ENCODE assay signal across 21 cellular contexts in the genomic region with DNA sequence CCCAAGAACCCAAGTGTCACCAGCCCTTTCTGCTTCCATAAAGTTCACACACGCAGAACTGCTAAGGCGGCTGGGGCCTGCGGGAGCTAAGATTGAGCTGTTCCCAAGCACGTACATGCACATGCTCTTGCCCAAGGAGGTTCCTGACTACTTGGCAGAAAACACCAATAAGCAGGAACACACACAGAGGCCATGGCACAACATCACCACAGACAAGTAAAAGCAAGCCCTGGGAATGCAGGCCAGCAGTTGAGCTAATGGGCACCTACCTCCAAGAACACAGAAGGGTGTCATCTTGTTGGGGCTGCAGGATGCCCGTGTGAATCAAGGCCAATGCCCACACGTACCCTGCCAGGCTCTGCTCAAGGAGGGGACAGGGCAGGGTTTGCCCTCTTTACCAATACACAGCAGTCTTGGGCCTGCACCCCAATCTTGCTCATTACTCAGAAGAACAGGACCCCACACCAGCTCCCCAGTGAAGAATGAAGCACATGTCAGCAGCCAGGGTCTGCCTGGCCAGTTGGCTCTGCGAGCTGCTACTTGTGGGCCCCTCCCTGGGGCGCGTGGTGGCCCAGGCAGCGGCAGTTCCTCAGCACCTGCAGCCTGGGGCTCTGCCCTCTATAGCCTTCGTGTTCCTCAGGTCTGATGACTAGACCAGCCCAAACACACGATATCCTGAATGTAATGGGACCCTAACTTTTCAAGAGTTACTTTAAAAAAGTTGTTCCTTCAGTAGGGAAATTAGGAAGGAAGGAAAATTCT. TPM values are rescaled to one million over a fixed set of nuclear protein-coding genes. Genes with fewer than 3 reads are reported as not detected.
"Had no signal": no experiment of that assay in that cellular context is flagged by ENCODE, and none has a peak within 500 bp of the region (broad histone marks: within the 10 kb centered on the region; RNA-seq: fewer than 3 reads in every experiment).

No MANE protein-coding gene starts in this region.

- H3K4me1 ChIP-seq: body of pancreas, heart right ventricle, spleen, upper lobe of right lung had no signal

- DNase-seq: activated naive CD4-positive, alpha-beta T cell; activated T-cell treated with anti-CD3 and anti-CD28 coated beads, Interleukin-2, amount 50 U/mL, for 24 hours; anterior cingulate cortex; body of pancreas; dermis blood vessel endothelial cell; effector CD8-positive, alpha-beta T cell; heart right ventricle; islet precursor cell; left colon; mesenchymal stem cell; posterior cingulate gyrus; spleen; stimulated activated CD4-positive, alpha-beta T cell treated with anti-CD3 and anti-CD28 coated beads, Interleukin-4, amount 100 ng/mL, for 1 hour; stimulated activated naive CD4-positive, alpha-beta T cell treated with Interleukin-2 at 50 U/mL for 16 hours; T-helper 1 cell; T1000; thyroid gland; upper lobe of right lung had no signal

- H3K27me3 ChIP-seq: body of pancreas, heart right ventricle, spleen, thyroid gland, upper lobe of right lung had no signal

- H3K27ac ChIP-seq: body of pancreas, heart right ventricle, spleen, thyroid gland, upper lobe of right lung had no signal

- H3K9me3 Mint-ChIP-seq: activated T-cell treated with anti-CD3 and anti-CD28 coated beads, Interleukin-2, amount 50 U/mL, for 24 hours; activated T-helper 2 cell treated with anti-CD3 and anti-CD28 coated beads, Interferon-gamma antibody, Interleukin-2, Interleukin-4, amounts not matched to agents 10 μg/mL and 5 μg/mL and 100 μg/mL, durations not matched to agents 14 hours and 24 hours and 36 hours; WTC11 had no signal

- H3K9me3 ChIP-seq: body of pancreas, heart right ventricle, spleen, thyroid gland, upper lobe of right lung had no signal

- ATAC-seq: body of pancreas, left colon, upper lobe of right lung, WTC11 had no signal

- H3K27ac Mint-ChIP-seq: activated T-cell treated with anti-CD3 and anti-CD28 coated beads, Interleukin-2, amount 50 U/mL, for 24 hours; activated T-helper 2 cell treated with anti-CD3 and anti-CD28 coated beads, Interferon-gamma antibody, Interleukin-2, Interleukin-4, amounts not matched to agents 10 μg/mL and 5 μg/mL and 100 μg/mL, durations not matched to agents 14 hours and 24 hours and 36 hours; WTC11 had no signal

- H3K4me3 Mint-ChIP-seq: activated T-cell treated with anti-CD3 and anti-CD28 coated beads, Interleukin-2, amount 50 U/mL, for 24 hours; WTC11 had no signal

- H3K4me3 ChIP-seq: body of pancreas, heart right ventricle, spleen, thyroid gland, upper lobe of right lung had no signal

- H3K36me3 ChIP-seq: thyroid gland had no signal

- H3K4me1 Mint-ChIP-seq: WTC11 had no signal

- H3K27me3 Mint-ChIP-seq: activated T-cell treated with anti-CD3 and anti-CD28 coated beads, Interleukin-2, amount 50 U/mL, for 24 hours had no signal

RNA-seq across cellular contexts. Expression of a gene that starts 32.3 kb away (rescaled TPM):
- total RNA-seq: myocyte had no signal
